ENCODE assay signal across 26 cellular contexts in genomic region chr17:81179220-81179619, GRCh38. TPM values are rescaled to one million over a fixed set of nuclear protein-coding genes. Genes with fewer than 3 reads are reported as not detected.
DNase-seq lines count a peak whose midpoint lies in the region; ATAC-seq, FAIRE-seq and TF ChIP-seq lines count a peak whose summit lies in the region.
"Had no signal": no experiment of that assay in that cellular context is flagged by ENCODE, and none has a peak within 500 bp of the region (broad histone marks: within the 10 kb centered on the region; RNA-seq: fewer than 3 reads in every experiment).

No MANE protein-coding gene starts in this region.

- no peak for TF ChIP-seq RAD21 in HepG2 (CRISPR knock-in tag; IDR thresholded peaks at IDR 0.05)

- H3K36me3 ChIP-seq in HepG2 (replicated peaks in 1 of 2; ENCODE audit: control insufficient read depth in 1 of 2, insufficient read depth in 2 of 2, low read length in 2 of 2) (no peaks in the 10 kb centered on the region), right lobe of liver (no peaks in the 10 kb centered on the region)

- peak; percentile 41 for ATAC-seq in HepG2
- no peak for ATAC-seq in right lobe of liver
- ATAC-seq in foreskin keratinocyte: peak; percentile 12
- peak; percentile 29 for ATAC-seq in stimulated activated effector memory CD8-positive, alpha-beta T cell treated with anti-CD3 and anti-CD28 coated beads, Interleukin-12 subunit alpha, Interleukin-12 subunit beta, amount 100 ng/mL, for 72 hours
- ATAC-seq: GM23338 had no signal

- intact Hi-C loops in HepG2 (cut with micrococcal nuclease; ENCODE audit: unreplicated experiment) (no loop called here), right lobe of liver (cut with DNase I) (no loop called here)

- H3K4me3 ChIP-seq in HepG2 (replicated peaks in 1 of 3; ENCODE audit: insufficient read depth in 1 of 3, low read depth in 2 of 3, low read length in 3 of 3) (peak overlapping the region in 2 of 3 experiments; percentile 3 to 44; a peak in 1 of 6 replicates), right lobe of liver (no peak overlapping the region)
- H3K4me3 ChIP-seq: GM23338 had no signal

- H3K27ac ChIP-seq in HepG2 (ENCODE audit: extremely low read length, insufficient read depth, low read length): no peak overlapping the region
- H3K27ac ChIP-seq in right lobe of liver: no peak overlapping the region
- no peak overlapping the region for H3K27ac ChIP-seq in foreskin keratinocyte
- H3K27ac ChIP-seq: HL-60 had no signal

- H3K9ac ChIP-seq in HepG2 (ENCODE audit: insufficient read depth, low read depth, low read length): no peak overlapping the region

- CTCF ChIA-PET in HepG2 (lab: Yijun Ruan, JAX; ENCODE audit: low intra/inter-chr PET ratio, low total read pairs): no interaction called here

- H2AFZ ChIP-seq in HepG2 (ENCODE audit: low read length): no peak overlapping the region
- H2AFZ ChIP-seq: GM23338 had no signal

- H4K20me1 ChIP-seq in HepG2 (ENCODE audit: insufficient read depth, low read length): no peaks in the 10 kb centered on the region

- H3K4me1 Mint-ChIP-seq in stimulated activated effector memory CD8-positive, alpha-beta T cell treated with anti-CD3 and anti-CD28 coated beads, Interleukin-12 subunit alpha, Interleukin-12 subunit beta, amount 100 ng/mL, for 72 hours: no peaks in the 10 kb centered on the region
- H3K4me1 Mint-ChIP-seq: CD8-positive, alpha-beta memory T cell; GM23338 had no signal

- peak overlapping the region; percentile 55 for H3K4me2 ChIP-seq in HepG2 (ENCODE audit: low read depth, low read length)
- H3K4me2 ChIP-seq: GM23338 had no signal

- no TSS peak for BruUV-seq in HepG2 (replicated peaks; lab: Mats Ljungman, UMichigan)

- H3K9me3 Mint-ChIP-seq in stimulated activated effector memory CD8-positive, alpha-beta T cell treated with anti-CD3 and anti-CD28 coated beads, Interleukin-12 subunit alpha, Interleukin-12 subunit beta, amount 100 ng/mL, for 72 hours: no peaks in the 10 kb centered on the region
- H3K9me3 Mint-ChIP-seq: CD8-positive, alpha-beta memory T cell; GM23338 had no signal

- no peaks in the 10 kb centered on the region for H3K79me2 ChIP-seq in HepG2 (ENCODE audit: insufficient read depth, low read length)

- TF ChIP-seq EP300 in HepG2 (IDR thresholded peaks at IDR 0.05; ENCODE audit: low read depth in 2 of 2, low read length in 2 of 2) (no peak), HepG2 (CRISPR knock-in tag; IDR thresholded peaks at IDR 0.05; ENCODE audit: borderline replicate concordance) (no peak)

- in situ Hi-C loops in HepG2 (cut with HindIII; ENCODE audit: extremely low pct_ligation_motif_present, low pct_unique_long_range_greater_than_20kb): no loop called here

- no peak for TF ChIP-seq CTCF in HepG2 (CRISPR knock-in tag; IDR thresholded peaks at IDR 0.05)
- no peak for TF ChIP-seq CTCF in right lobe of liver (IDR thresholded peaks at IDR 0.05)
- TF ChIP-seq CTCF in foreskin keratinocyte (conservative IDR thresholded peaks at IDR 0.05): no peak

- FAIRE-seq in HepG2 (lab: Jason Lieb, UNC) (no peak), RCC 7860 (lab: Jason Lieb, UNC) (no peak)
- FAIRE-seq: GM12892, H54 had no signal

- no peak for DNase-seq in HepG2 (ENCODE audit: low spot score)
- no peak for DNase-seq in right lobe of liver
- DNase-seq in RPMI8226: peak; percentile 64
- DNase-seq in foreskin keratinocyte: no peak
- DNase-seq in stimulated activated effector memory CD8-positive, alpha-beta T cell treated with anti-CD3 and anti-CD28 coated beads, Interleukin-12 subunit alpha, Interleukin-12 subunit beta, amount 100 ng/mL, for 72 hours (ENCODE audit: low spot score in 2 of 2): no peak
- DNase-seq in RCC 7860 (ENCODE audit: low spot score): no peak
- DNase-seq in T-helper 9 cell: no peak
- no peak for DNase-seq in epidermal melanocyte (ENCODE audit: insufficient read length, low spot score)
- DNase-seq: 8988T; C1 segment of cervical spinal cord; CD4-positive, CD25-positive, alpha-beta regulatory T cell; CD8-positive, alpha-beta memory T cell; COR-L47; DMS153; DMS79; GDM1; HCEC 1CT; IMR-90 had no signal

- no peak overlapping the region for H3K4me3 Mint-ChIP-seq in stimulated activated effector memory CD8-positive, alpha-beta T cell treated with anti-CD3 and anti-CD28 coated beads, Interleukin-12 subunit alpha, Interleukin-12 subunit beta, amount 100 ng/mL, for 72 hours
- H3K4me3 Mint-ChIP-seq: CD4-positive, CD25-positive, alpha-beta regulatory T cell; CD8-positive, alpha-beta memory T cell; GM23338 had no signal

- no peak for TF ChIP-seq POLR2A in HepG2 (IDR thresholded peaks at IDR 0.05; ENCODE audit: insufficient read depth in 1 of 2, low read depth in 2 of 2, low read length in 2 of 2)
- TF ChIP-seq POLR2A in right lobe of liver (IDR thresholded peaks at IDR 0.05): no peak

- 19% methylated on average over 3 of the region's 9 CpGs for WGBS in HepG2 (ENCODE audit: low lambda C conversion rate)
- WGBS in right lobe of liver (ENCODE audit: insufficient coverage, low coverage, low lambda C conversion rate, missing lambda C conversion rate): no CpG with 5 or more reads among the region's 9 CpGs

- POLR2A ChIA-PET in HepG2 (lab: Yijun Ruan, JAX): interaction anchor here (1.0 to 2.2 kb wide), 3 partner anchors 8 to 59 kb away, joined by 3 to 8 read pairs (median 3); partner anchors contain the start of genes AATK, NDUFAF8, PVALEF and TEPSIN

- H3K27me3 ChIP-seq in HepG2 (ENCODE audit: control insufficient read depth in 1 of 2, insufficient read depth in 2 of 2, low read length in 2 of 2): peaks cover 19 to 53% of the 10 kb centered on the region in 2 experiments
- H3K27me3 ChIP-seq in right lobe of liver: no peaks in the 10 kb centered on the region
- peaks cover 16% of the 10 kb centered on the region for H3K27me3 ChIP-seq in foreskin keratinocyte

- H3K27ac Mint-ChIP-seq in stimulated activated effector memory CD8-positive, alpha-beta T cell treated with anti-CD3 and anti-CD28 coated beads, Interleukin-12 subunit alpha, Interleukin-12 subunit beta, amount 100 ng/mL, for 72 hours: no peak overlapping the region
- H3K27ac Mint-ChIP-seq: CD4-positive, CD25-positive, alpha-beta regulatory T cell; CD8-positive, alpha-beta memory T cell; GM23338 had no signal

- peaks cover 29% of the 10 kb centered on the region for H3K4me1 ChIP-seq in HepG2 (ENCODE audit: insufficient read depth, low read length)
- H3K4me1 ChIP-seq in right lobe of liver: no peaks in the 10 kb centered on the region
- no peaks in the 10 kb centered on the region for H3K4me1 ChIP-seq in foreskin keratinocyte

- no peaks in the 10 kb centered on the region for H3K36me3 Mint-ChIP-seq in stimulated activated effector memory CD8-positive, alpha-beta T cell treated with anti-CD3 and anti-CD28 coated beads, Interleukin-12 subunit alpha, Interleukin-12 subunit beta, amount 100 ng/mL, for 72 hours
- H3K36me3 Mint-ChIP-seq: CD4-positive, CD25-positive, alpha-beta regulatory T cell; CD8-positive, alpha-beta memory T cell had no signal

- H3K9me3 ChIP-seq in HepG2 (ENCODE audit: low read length) (no peaks in the 10 kb centered on the region), right lobe of liver (no peaks in the 10 kb centered on the region)

RNA-seq across cellular contexts. Expression of gene AATK, which starts 13.2 kb away (rescaled TPM):
- total RNA-seq in HepG2 (2016; rRNA removed; fragmentation: Illumina TruSeq; extraction: Trizol) (6.1 and 8.4 TPM in 2 replicates), right lobe of liver (1 to 10 TPM in 2 of 6 experiments, under 1 TPM in 4; 0.31 to 1.2 (median 0.86) TPM), foreskin keratinocyte (0.14 and 0.18 TPM in 2 replicates)
- total RNA-seq in HepG2 (2016; cell fraction: cytosol; rRNA removed; fragmentation: Illumina TruSeq; extraction: Trizol; ENCODE audit: low read depth): 1.5 and 2.0 TPM in 2 replicates
- total RNA-seq in HepG2 (2016; cell fraction: insoluble cytoplasmic fraction; rRNA removed; fragmentation: Illumina TruSeq; extraction: Trizol): 5.3 and 9.5 TPM in 2 replicates
- total RNA-seq in HepG2 (2016; cell fraction: membrane; rRNA removed; fragmentation: Illumina TruSeq; extraction: Trizol): 2.9 and 3.0 TPM in 2 replicates
- 9.7 and 12.6 TPM in 2 replicates for total RNA-seq in HepG2 (2016; cell fraction: nucleus; rRNA removed; fragmentation: Illumina TruSeq; extraction: Trizol)
- polyA plus RNA-seq in HepG2 (2011; rRNA removed) (2.9 and 5.2 TPM in 2 replicates), foreskin keratinocyte (0.22 and 0.29 TPM in 2 replicates)
- polyA plus RNA-seq in HepG2 (2011; cell fraction: cytosol; rRNA removed): 2.9 and 4.3 TPM in 2 replicates
- 15.0 and 16.5 TPM in 2 replicates for polyA plus RNA-seq in HepG2 (2011; cell fraction: nucleus; rRNA removed)
- polyA plus RNA-seq in HepG2 (2012): 4.4 and 8.0 TPM in 2 replicates
- polyA plus RNA-seq in HepG2 (2016; cell fraction: cytosol; fragmentation: Illumina TruSeq; extraction: Trizol; ENCODE audit: low read depth): 0.54 and 0.65 TPM in 2 replicates
- polyA plus RNA-seq in HepG2 (2016; cell fraction: insoluble cytoplasmic fraction; fragmentation: Illumina TruSeq; extraction: Trizol; ENCODE audit: low read depth): 5.7 and 6.0 TPM in 2 replicates
- polyA plus RNA-seq in HepG2 (2016; cell fraction: membrane; fragmentation: Illumina TruSeq; extraction: Trizol; ENCODE audit: low read depth): 1.1 and 1.8 TPM in 2 replicates
- 14.7 and 18.3 TPM in 2 replicates for polyA plus RNA-seq in HepG2 (2016; cell fraction: nucleus; fragmentation: Illumina TruSeq; extraction: Trizol; ENCODE audit: insufficient read depth, low read depth)
- 20.3 and 42.0 TPM in 2 replicates for polyA minus RNA-seq in HepG2 (2011; rRNA and poly(A)+ RNA removed; ENCODE audit: low replicate concordance)
- 7.4 and 11.0 TPM in 2 replicates for polyA minus RNA-seq in HepG2 (2011; cell fraction: cytosol; rRNA and poly(A)+ RNA removed)
- 3.6 and 4.6 TPM in 2 replicates for polyA minus RNA-seq in HepG2 (2011; cell fraction: nucleus; rRNA and poly(A)+ RNA removed)
- total RNA-seq: CD4-positive, CD25-positive, alpha-beta regulatory T cell had no signal
- polyA plus RNA-seq: CD8-positive, alpha-beta memory T cell had no signal

RNA-seq across cellular contexts. Expression of gene PVALEF, which starts 13.9 kb away (rescaled TPM):
- 0.18 TPM in 1 of 2 replicates, not detected in the other for total RNA-seq in HepG2 (2016; rRNA removed; fragmentation: Illumina TruSeq; extraction: Trizol)
- total RNA-seq in HepG2 (2016; cell fraction: cytosol; rRNA removed; fragmentation: Illumina TruSeq; extraction: Trizol; ENCODE audit: low read depth): 0.40 and 0.53 TPM in 2 replicates
- 0.13 and 0.22 TPM in 2 replicates for total RNA-seq in HepG2 (2016; cell fraction: insoluble cytoplasmic fraction; rRNA removed; fragmentation: Illumina TruSeq; extraction: Trizol)
- 0.25 and 0.28 TPM in 2 replicates for total RNA-seq in HepG2 (2016; cell fraction: membrane; rRNA removed; fragmentation: Illumina TruSeq; extraction: Trizol)
- total RNA-seq in HepG2 (2016; cell fraction: nucleus; rRNA removed; fragmentation: Illumina TruSeq; extraction: Trizol): 0.28 TPM in 1 of 2 replicates, not detected in the other
- polyA plus RNA-seq in HepG2 (2011; rRNA removed): 0.18 and 0.24 TPM in 2 replicates
- 0.11 TPM in 1 of 2 replicates, not detected in the other for polyA plus RNA-seq in HepG2 (2011; cell fraction: cytosol; rRNA removed)
- 0.21 and 0.42 TPM in 2 replicates for polyA plus RNA-seq in HepG2 (2011; cell fraction: nucleus; rRNA removed)
- polyA plus RNA-seq in HepG2 (2012): not detected in 2 replicates
- polyA plus RNA-seq in HepG2 (2016; cell fraction: cytosol; fragmentation: Illumina TruSeq; extraction: Trizol; ENCODE audit: low read depth): 0.29 and 0.34 TPM in 2 replicates
- polyA plus RNA-seq in HepG2 (2016; cell fraction: insoluble cytoplasmic fraction; fragmentation: Illumina TruSeq; extraction: Trizol; ENCODE audit: low read depth): 0.39 and 0.44 TPM in 2 replicates
- 0.14 and 0.19 TPM in 2 replicates for polyA plus RNA-seq in HepG2 (2016; cell fraction: membrane; fragmentation: Illumina TruSeq; extraction: Trizol; ENCODE audit: low read depth)
- polyA plus RNA-seq in HepG2 (2016; cell fraction: nucleus; fragmentation: Illumina TruSeq; extraction: Trizol; ENCODE audit: insufficient read depth, low read depth): 0.36 TPM in 1 of 2 replicates, not detected in the other
- 0.09 and 0.18 TPM in 2 replicates for polyA minus RNA-seq in HepG2 (2011; rRNA and poly(A)+ RNA removed; ENCODE audit: low replicate concordance)
- polyA minus RNA-seq in HepG2 (2011; cell fraction: cytosol; rRNA and poly(A)+ RNA removed): not detected in 2 replicates
- not detected in 2 replicates for polyA minus RNA-seq in HepG2 (2011; cell fraction: nucleus; rRNA and poly(A)+ RNA removed)
- total RNA-seq in right lobe of liver: not detected
- total RNA-seq in foreskin keratinocyte: not detected in 2 replicates
- polyA plus RNA-seq in foreskin keratinocyte: not detected in 2 replicates
- total RNA-seq: A673; CD4-positive, CD25-positive, alpha-beta regulatory T cell; CD8-positive, alpha-beta memory T cell; Daoy; GM23338; HT1080; IMR-90 had no signal
- polyA plus RNA-seq: AG04450; CD4-positive, CD25-positive, alpha-beta regulatory T cell; CD8-positive, alpha-beta memory T cell; GM23338; IMR-90 had no signal

RNA-seq across cellular contexts. Expression of gene CEP131, which starts 43.5 kb away (rescaled TPM):
- total RNA-seq in HepG2 (2016; rRNA removed; fragmentation: Illumina TruSeq; extraction: Trizol): 11.1 and 16.8 TPM in 2 replicates
- total RNA-seq in HepG2 (2016; cell fraction: cytosol; rRNA removed; fragmentation: Illumina TruSeq; extraction: Trizol; ENCODE audit: low read depth): 2.2 and 3.5 TPM in 2 replicates
- total RNA-seq in HepG2 (2016; cell fraction: insoluble cytoplasmic fraction; rRNA removed; fragmentation: Illumina TruSeq; extraction: Trizol): 8.4 and 18.4 TPM in 2 replicates
- 5.8 and 6.2 TPM in 2 replicates for total RNA-seq in HepG2 (2016; cell fraction: membrane; rRNA removed; fragmentation: Illumina TruSeq; extraction: Trizol)
- total RNA-seq in HepG2 (2016; cell fraction: nucleus; rRNA removed; fragmentation: Illumina TruSeq; extraction: Trizol): 10.7 and 12.3 TPM in 2 replicates
- 5.0 and 5.6 TPM in 2 replicates for polyA plus RNA-seq in HepG2 (2011; rRNA removed)
- 3.0 and 5.8 TPM in 2 replicates for polyA plus RNA-seq in HepG2 (2011; cell fraction: cytosol; rRNA removed)
- 31.7 and 46.2 TPM in 2 replicates for polyA plus RNA-seq in HepG2 (2011; cell fraction: nucleus; rRNA removed)
- 6.3 and 6.8 TPM in 2 replicates for polyA plus RNA-seq in HepG2 (2012)
- polyA plus RNA-seq in HepG2 (2016; cell fraction: cytosol; fragmentation: Illumina TruSeq; extraction: Trizol; ENCODE audit: low read depth): 2.7 and 3.3 TPM in 2 replicates
- 11.8 and 13.5 TPM in 2 replicates for polyA plus RNA-seq in HepG2 (2016; cell fraction: insoluble cytoplasmic fraction; fragmentation: Illumina TruSeq; extraction: Trizol; ENCODE audit: low read depth)
- 4.3 and 4.6 TPM in 2 replicates for polyA plus RNA-seq in HepG2 (2016; cell fraction: membrane; fragmentation: Illumina TruSeq; extraction: Trizol; ENCODE audit: low read depth)
- 35.7 and 41.4 TPM in 2 replicates for polyA plus RNA-seq in HepG2 (2016; cell fraction: nucleus; fragmentation: Illumina TruSeq; extraction: Trizol; ENCODE audit: insufficient read depth, low read depth)
- 4.8 and 5.8 TPM in 2 replicates for polyA minus RNA-seq in HepG2 (2011; rRNA and poly(A)+ RNA removed; ENCODE audit: low replicate concordance)
- polyA minus RNA-seq in HepG2 (2011; cell fraction: cytosol; rRNA and poly(A)+ RNA removed): 3.0 and 4.2 TPM in 2 replicates
- 7.6 and 8.0 TPM in 2 replicates for polyA minus RNA-seq in HepG2 (2011; cell fraction: nucleus; rRNA and poly(A)+ RNA removed)
- total RNA-seq in right lobe of liver: 1 to 10 TPM; 1.5 to 4.3 (median 2.1) TPM
- total RNA-seq in foreskin keratinocyte: 10.9 and 12.1 TPM in 2 replicates
- polyA plus RNA-seq in foreskin keratinocyte: 10.8 and 13.2 TPM in 2 replicates

RNA-seq across cellular contexts. Expression of gene TEPSIN, which starts 59.6 kb away (rescaled TPM):
- 8.5 and 18.8 TPM in 2 replicates for total RNA-seq in HepG2 (2016; rRNA removed; fragmentation: Illumina TruSeq; extraction: Trizol)
- total RNA-seq in HepG2 (2016; cell fraction: cytosol; rRNA removed; fragmentation: Illumina TruSeq; extraction: Trizol; ENCODE audit: low read depth): 5.0 and 7.5 TPM in 2 replicates
- 7.1 and 20.3 TPM in 2 replicates for total RNA-seq in HepG2 (2016; cell fraction: insoluble cytoplasmic fraction; rRNA removed; fragmentation: Illumina TruSeq; extraction: Trizol)
- total RNA-seq in HepG2 (2016; cell fraction: membrane; rRNA removed; fragmentation: Illumina TruSeq; extraction: Trizol): 7.0 and 8.1 TPM in 2 replicates
- 24.5 and 27.8 TPM in 2 replicates for total RNA-seq in HepG2 (2016; cell fraction: nucleus; rRNA removed; fragmentation: Illumina TruSeq; extraction: Trizol)
- 16.1 and 19.7 TPM in 2 replicates for polyA plus RNA-seq in HepG2 (2011; rRNA removed)
- 4.0 and 8.2 TPM in 2 replicates for polyA plus RNA-seq in HepG2 (2011; cell fraction: cytosol; rRNA removed)
- 328 and 418 TPM in 2 replicates for polyA plus RNA-seq in HepG2 (2011; cell fraction: nucleus; rRNA removed)
- polyA plus RNA-seq in HepG2 (2012): 9.5 and 16.4 TPM in 2 replicates
- polyA plus RNA-seq in HepG2 (2016; cell fraction: cytosol; fragmentation: Illumina TruSeq; extraction: Trizol; ENCODE audit: low read depth): 2.4 and 2.5 TPM in 2 replicates
- polyA plus RNA-seq in HepG2 (2016; cell fraction: insoluble cytoplasmic fraction; fragmentation: Illumina TruSeq; extraction: Trizol; ENCODE audit: low read depth): 6.3 and 9.9 TPM in 2 replicates
- 4.3 and 6.0 TPM in 2 replicates for polyA plus RNA-seq in HepG2 (2016; cell fraction: membrane; fragmentation: Illumina TruSeq; extraction: Trizol; ENCODE audit: low read depth)
- 90.2 and 98.6 TPM in 2 replicates for polyA plus RNA-seq in HepG2 (2016; cell fraction: nucleus; fragmentation: Illumina TruSeq; extraction: Trizol; ENCODE audit: insufficient read depth, low read depth)
- 14.1 and 21.0 TPM in 2 replicates for polyA minus RNA-seq in HepG2 (2011; rRNA and poly(A)+ RNA removed; ENCODE audit: low replicate concordance)
- polyA minus RNA-seq in HepG2 (2011; cell fraction: cytosol; rRNA and poly(A)+ RNA removed): 3.4 and 3.7 TPM in 2 replicates
- 39.0 and 47.9 TPM in 2 replicates for polyA minus RNA-seq in HepG2 (2011; cell fraction: nucleus; rRNA and poly(A)+ RNA removed)
- total RNA-seq in right lobe of liver: 10 to 100 TPM; 11.9 to 27.6 (median 18.1) TPM
- 14.4 and 16.7 TPM in 2 replicates for total RNA-seq in foreskin keratinocyte
- 14.1 and 14.5 TPM in 2 replicates for polyA plus RNA-seq in foreskin keratinocyte

RNA-seq across cellular contexts. Expression of gene NDUFAF8, which starts 59.9 kb away (rescaled TPM):
- 213 and 233 TPM in 2 replicates for total RNA-seq in HepG2 (2016; rRNA removed; fragmentation: Illumina TruSeq; extraction: Trizol)
- total RNA-seq in HepG2 (2016; cell fraction: cytosol; rRNA removed; fragmentation: Illumina TruSeq; extraction: Trizol; ENCODE audit: low read depth): 565 and 636 TPM in 2 replicates
- total RNA-seq in HepG2 (2016; cell fraction: insoluble cytoplasmic fraction; rRNA removed; fragmentation: Illumina TruSeq; extraction: Trizol): 209 and 214 TPM in 2 replicates
- total RNA-seq in HepG2 (2016; cell fraction: membrane; rRNA removed; fragmentation: Illumina TruSeq; extraction: Trizol): 441 and 487 TPM in 2 replicates
- total RNA-seq in HepG2 (2016; cell fraction: nucleus; rRNA removed; fragmentation: Illumina TruSeq; extraction: Trizol): 99.9 and 114 TPM in 2 replicates
- polyA plus RNA-seq in HepG2 (2011; rRNA removed): 62.4 and 75.6 TPM in 2 replicates
- 52.0 and 67.0 TPM in 2 replicates for polyA plus RNA-seq in HepG2 (2011; cell fraction: cytosol; rRNA removed)
- polyA plus RNA-seq in HepG2 (2011; cell fraction: nucleus; rRNA removed): 67.0 and 99.7 TPM in 2 replicates
- polyA plus RNA-seq in HepG2 (2012): 74.7 and 106 TPM in 2 replicates
- polyA plus RNA-seq in HepG2 (2016; cell fraction: cytosol; fragmentation: Illumina TruSeq; extraction: Trizol; ENCODE audit: low read depth): 562 and 639 TPM in 2 replicates
- polyA plus RNA-seq in HepG2 (2016; cell fraction: insoluble cytoplasmic fraction; fragmentation: Illumina TruSeq; extraction: Trizol; ENCODE audit: low read depth): 170 and 188 TPM in 2 replicates
- 357 and 397 TPM in 2 replicates for polyA plus RNA-seq in HepG2 (2016; cell fraction: membrane; fragmentation: Illumina TruSeq; extraction: Trizol; ENCODE audit: low read depth)
- 180 and 208 TPM in 2 replicates for polyA plus RNA-seq in HepG2 (2016; cell fraction: nucleus; fragmentation: Illumina TruSeq; extraction: Trizol; ENCODE audit: insufficient read depth, low read depth)
- polyA minus RNA-seq in HepG2 (2011; rRNA and poly(A)+ RNA removed; ENCODE audit: low replicate concordance): 13.6 and 21.7 TPM in 2 replicates
- polyA minus RNA-seq in HepG2 (2011; cell fraction: cytosol; rRNA and poly(A)+ RNA removed): 4.9 and 8.2 TPM in 2 replicates
- polyA minus RNA-seq in HepG2 (2011; cell fraction: nucleus; rRNA and poly(A)+ RNA removed): 26.2 and 31.2 TPM in 2 replicates
- total RNA-seq in right lobe of liver: 10 to 100 TPM; 15.7 to 35.9 (median 23.3) TPM
- total RNA-seq in foreskin keratinocyte: 144 and 194 TPM in 2 replicates
- 172 and 212 TPM in 2 replicates for polyA plus RNA-seq in foreskin keratinocyte

Comparison
In these comparisons a context has a peak if more than half of its experiments do, and no peak if none do; other contexts are left out.
1. ATAC-seq: peak in HepG2 (single experiment), foreskin keratinocyte (single experiment) and stimulated activated effector memory CD8-positive, alpha-beta T cell treated with anti-CD3 and anti-CD28 coated beads, Interleukin-12 subunit alpha, Interleukin-12 subunit beta, amount 100 ng/mL, for 72 hours (single experiment); none in right lobe of liver (0 of 4).
2. H3K4me3 ChIP-seq: peak in HepG2 (2 of 3); none in right lobe of liver (0 of 3).